ENCODE assay signal across 8 cellular contexts in the genomic region with DNA sequence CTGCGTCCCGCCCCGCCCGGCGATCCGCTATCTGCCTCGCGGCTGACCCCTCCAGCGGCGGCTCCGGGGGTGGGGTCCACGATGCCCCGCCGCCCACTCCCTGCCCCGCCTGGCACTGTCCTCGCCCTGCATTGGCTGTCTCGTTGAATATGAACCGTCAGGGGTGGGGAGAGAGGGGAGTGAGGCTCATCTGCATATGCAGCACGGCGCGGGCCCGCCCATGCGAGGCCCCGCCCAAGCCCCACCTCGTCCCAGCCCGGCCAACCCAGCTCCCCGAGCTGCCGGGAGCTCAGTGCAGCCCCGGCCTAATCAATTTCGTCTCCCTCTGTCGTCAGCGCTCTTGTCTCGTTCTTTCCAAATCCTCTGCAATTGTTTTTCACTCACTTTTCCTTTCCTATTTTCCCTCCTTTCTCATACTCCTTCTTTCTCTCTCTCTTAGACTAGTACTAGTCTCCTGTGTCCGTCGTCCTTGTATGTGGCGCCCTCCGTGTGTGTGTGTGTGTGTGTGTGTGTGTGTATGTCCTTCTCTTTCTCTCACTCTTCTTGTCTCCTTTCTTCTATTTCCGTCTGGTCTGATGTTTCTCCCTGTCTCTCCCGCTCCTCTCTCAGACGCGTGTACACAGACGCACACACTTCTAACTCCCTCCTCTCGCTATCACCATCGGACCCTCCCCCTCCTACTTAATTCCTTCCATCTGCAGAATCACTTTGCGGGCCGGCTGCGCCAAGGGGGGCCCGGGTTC. TPM values are rescaled to one million over a fixed set of nuclear protein-coding genes. Genes with fewer than 3 reads are reported as not detected.
DNase-seq lines count a peak whose midpoint lies in the region; ATAC-seq and TF ChIP-seq lines count a peak whose summit lies in the region.

No MANE protein-coding gene starts in this region.

- TF ChIP-seq EP300 in transverse colon (IDR thresholded peaks at IDR 0.05; ENCODE audit: low read depth), result no peak

- H3K27ac ChIP-seq in heart right ventricle (peak overlapping the region; percentile 85 to 99 (median 97)), transverse colon (peak overlapping the region; percentile 86 to 97 (median 94))

- DNase-seq in GM12865 (ENCODE audit: low read depth), result peak; percentile 96
- peak; percentile 96 for DNase-seq in NCI-H146 (lab: John Stamatoyannopoulos, UW)
- DNase-seq in T-cell, result peak; percentile 84 to 96 (median 91)
- DNase-seq in amniotic epithelial cell (ENCODE audit: low read depth), result peak; percentile 99
- peak; percentile 99 for DNase-seq in heart right ventricle
- peak; percentile 100 for DNase-seq in pons (ENCODE audit: low spot score)
- DNase-seq in transverse colon, result peak; percentile 96

- POLR2A ChIA-PET in T-cell (lab: Charles Lee), result interaction anchor here (0.6 kb wide), 2 partner anchors 22 to 761 kb away, joined by 3 to 6 read pairs; no protein-coding TSS in a partner anchor

- no peaks in the 10 kb centered on the region for H3K9me3 Mint-ChIP-seq in T-cell

- 0 to 1% methylated on average over 45 to 48 of the region's 48 CpGs for WGBS in heart right ventricle, 2 donors
- WGBS in transverse colon (ENCODE audit: low coverage in 1 of 2), 2 donors, result 1% methylated on average over 18 to 45 of the region's 48 CpGs

- ATAC-seq in HG02840 (IDR thresholded peaks at IDR 0.05; ENCODE audit: low FRiP score, unreplicated experiment), result peak; percentile 92
- peak; percentile 92 to 94 (median 94) for ATAC-seq in T-cell (replicated peaks in 1 of 4)
- ATAC-seq in heart right ventricle, result peak; percentile 93 to 96 (median 95)

- CTCF ChIA-PET in T-cell (lab: Charles Lee), result interaction anchor here (0.7 to 1.1 kb wide), 3 partner anchors 15 to 109 kb away, joined by 3 to 7 read pairs (median 3); no protein-coding TSS in a partner anchor

- H3K4me3 ChIP-seq in GM12865 (ENCODE audit: low read depth, low read length) (peak overlapping the region; percentile 22), heart right ventricle (peak overlapping the region; percentile 35 to 99 (median 94)), transverse colon (peak overlapping the region; percentile 7 to 80 (median 71))

- H3K4me1 Mint-ChIP-seq in T-cell, result peaks cover 24 to 30% (median 27%) of the 10 kb centered on the region in 3 donors

- H3K36me3 ChIP-seq in heart right ventricle, result peaks cover 0 to 20% (median 0%) of the 10 kb centered on the region in 9 donors
- H3K36me3 ChIP-seq in transverse colon, result no peaks in the 10 kb centered on the region

- peak overlapping the region; percentile 59 to 68 for H3K27ac Mint-ChIP-seq in T-cell

- in situ Hi-C loops in transverse colon (cut with MboI; ENCODE audit: low pct_ligation_motif_present in 1 of 4, low pct_unique_long_range_greater_than_20kb in 1 of 4, low sequenced_read_pairs in 3 of 4), result no loop called here

- H3K4me1 ChIP-seq in heart right ventricle, result peaks cover 16 to 47% (median 42%) of the 10 kb centered on the region in 9 donors
- H3K4me1 ChIP-seq in transverse colon, result peaks cover 4 to 50% (median 36%) of the 10 kb centered on the region in 4 donors

- H3K9me3 ChIP-seq in heart right ventricle (no peaks in the 10 kb centered on the region), transverse colon (no peaks in the 10 kb centered on the region)

- intact Hi-C loops in heart right ventricle (cut with DNase I) (loop anchor here in 4 of 10 donors (2.0 to 10.0 kb wide), 5 partner anchors 41 to 69 kb away; no protein-coding TSS in a partner anchor), transverse colon (cut with DNase I; ENCODE audit: low total_unique reads) (no loop called here)

- no peaks in the 10 kb centered on the region for H3K27me3 Mint-ChIP-seq in T-cell

- TF ChIP-seq CTCF in GM12865 (IDR thresholded peaks at IDR 0.05; ENCODE audit: insufficient read depth, low read depth, low read length, missing control alignments) (no peak), heart right ventricle (IDR thresholded peaks at IDR 0.05) (no peak), transverse colon (IDR thresholded peaks at IDR 0.05) (no peak)

- H3K4me3 Mint-ChIP-seq in T-cell, result peak overlapping the region; percentile 76 to 84 (median 83)

- no peaks in the 10 kb centered on the region for H3K27me3 ChIP-seq in heart right ventricle
- H3K27me3 ChIP-seq in transverse colon, result no peaks in the 10 kb centered on the region

- no peaks in the 10 kb centered on the region for H3K36me3 Mint-ChIP-seq in T-cell

- peak; percentile 50 for TF ChIP-seq POLR2A in transverse colon (IDR thresholded peaks at IDR 0.05)

RNA-seq across cellular contexts. Expression of gene ZCCHC24, which starts 0.5 kb away (rescaled TPM):
- total RNA-seq in T-cell (1 to 10 TPM in 4 of 5 donors, under 1 TPM in 1; 0.60 to 2.4 (median 1.9) TPM), heart right ventricle (10 to 100 TPM; 32.0 to 59.0 (median 49.0) TPM), transverse colon (10 to 100 TPM; 15.6 to 41.1 (median 22.5) TPM)
- polyA plus RNA-seq in heart right ventricle, result 10 to 100 TPM; 19.3 to 22.4 TPM

Comparison
In these comparisons a context has a peak if more than half of its experiments do, and no peak if none do; other contexts are left out.
1. Peak in every context shown above with its lines: DNase-seq, ATAC-seq, H3K4me3 ChIP-seq and H3K27ac ChIP-seq.
2. H3K4me3 ChIP-seq: peak in every context shown above with its lines; median percentile 94 in heart right ventricle; 71 in transverse colon; 22 in GM12865.
3. RNA of gene ZCCHC24, which starts 0.5 kb away (total RNA-seq): 32.0 to 59.0 TPM in heart right ventricle and 15.6 to 41.1 TPM in transverse colon; 0.60 to 2.4 TPM in T-cell; every median in the first group is over 4 times any median in the second.